In the genomic region with DNA sequence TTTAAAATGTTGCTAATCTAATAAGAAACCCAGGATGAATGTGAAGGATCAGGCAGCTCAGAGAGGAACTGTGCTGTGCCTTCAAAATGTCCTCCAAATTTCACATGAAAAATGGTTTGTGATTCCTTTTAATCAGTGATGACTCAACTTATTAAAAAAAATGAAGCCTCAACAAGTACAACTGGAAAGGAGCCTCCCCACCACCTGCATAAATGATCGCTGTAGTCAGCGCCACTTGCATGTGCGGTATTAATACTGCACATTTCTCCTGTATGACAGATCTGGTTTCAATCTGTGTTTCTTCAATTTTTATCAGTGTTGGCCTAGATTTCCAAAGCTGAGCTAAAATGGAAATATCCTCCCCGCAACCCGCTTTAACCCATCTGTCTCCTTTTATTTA, we compare ENCODE assay signal across 27 cellular contexts.
"Had no signal": no experiment of that assay in that cellular context is flagged by ENCODE, and none has a peak within 500 bp of the region (broad histone marks: within the 10 kb centered on the region; RNA-seq: fewer than 3 reads in every experiment).

No MANE protein-coding gene starts in this region.

- H3K36me3 Mint-ChIP-seq: activated CD8-positive, alpha-beta memory T cell treated with anti-CD3 and anti-CD28 coated beads, Interleukin-2, amount 10 ng/mL, durations not matched to agents 7 days and 5 days had no signal

- H3K4me3 ChIP-seq: gastrocnemius medialis, heart left ventricle, pancreas, psoas muscle, right atrium auricular region, thyroid gland had no signal

- H3K9me3 Mint-ChIP-seq: activated CD8-positive, alpha-beta T cell treated with anti-CD3 and anti-CD28 coated beads for 36 hours; natural killer cell treated with Interleukin-12 subunit alpha and Interleukin-12 subunit beta and Interleukin-15 and Interleukin-18, amount 100 ng/mL, for 72 hours had no signal

- H3K27ac ChIP-seq: gastrocnemius medialis, heart left ventricle, pancreas, psoas muscle, right atrium auricular region, thyroid gland had no signal

- H3K27me3 Mint-ChIP-seq: activated CD4-positive, alpha-beta T cell treated with anti-CD3 and anti-CD28 coated beads, Interleukin-2, amount 10 ng/mL, durations not matched to agents 7 days and 5 days; activated CD8-positive, alpha-beta memory T cell treated with anti-CD3 and anti-CD28 coated beads, Interleukin-2, amount 10 ng/mL, durations not matched to agents 7 days and 5 days; activated naive CD8-positive, alpha-beta T cell treated with anti-CD3 and anti-CD28 coated beads, Interleukin-2, amount 50 U/mL, for 24 hours; natural killer cell treated with Interleukin-12 subunit alpha and Interleukin-12 subunit beta and Interleukin-15 and Interleukin-18, amount 100 ng/mL, for 72 hours had no signal

- H3K4me3 Mint-ChIP-seq: activated CD4-positive, alpha-beta T cell treated with anti-CD3 and anti-CD28 coated beads, Interleukin-2, amount 10 ng/mL, durations not matched to agents 7 days and 5 days; activated CD8-positive, alpha-beta memory T cell treated with anti-CD3 and anti-CD28 coated beads, Interleukin-2, amount 10 ng/mL, durations not matched to agents 7 days and 5 days; activated CD8-positive, alpha-beta T cell treated with anti-CD3 and anti-CD28 coated beads for 36 hours; activated naive CD8-positive, alpha-beta T cell treated with anti-CD3 and anti-CD28 coated beads, Interleukin-2, amount 50 U/mL, for 24 hours; activated T-helper 1 cell treated with anti-CD3 and anti-CD28 coated beads, Interleukin-12 subunit alpha, Interleukin-12 subunit beta, Interleukin-2, Interleukin-4 antibody, amounts not matched to agents 30 ng/mL and 10 ng/mL and 1 ng/mL, durations not matched to agents 14 hours and 24 hours and 36 hours; natural killer cell treated with Interleukin-12 subunit alpha and Interleukin-12 subunit beta and Interleukin-15 and Interleukin-18, amount 100 ng/mL, for 72 hours; stimulated activated naive CD8-positive, alpha-beta T cell treated with anti-CD3 and anti-CD28 coated beads, Interleukin-15, Interleukin-2, amounts not matched to agents 100 ng/mL and 50 ng/mL, for 24 hours had no signal

- ATAC-seq: activated CD8-positive, alpha-beta memory T cell treated with anti-CD3 and anti-CD28 coated beads, Interleukin-2, amount 10 ng/mL, durations not matched to agents 7 days and 5 days; activated CD8-positive, alpha-beta T cell treated with anti-CD3 and anti-CD28 coated beads for 36 hours; activated naive CD8-positive, alpha-beta T cell treated with anti-CD3 and anti-CD28 coated beads, Interleukin-2, amount 50 U/mL, for 24 hours; esophagus mucosa; gastrocnemius medialis; heart left ventricle; natural killer cell treated with Interleukin-12 subunit alpha and Interleukin-12 subunit beta and Interleukin-15 and Interleukin-18, amount 100 ng/mL, for 72 hours; pancreas; psoas muscle had no signal

- H3K9me3 ChIP-seq: gastrocnemius medialis, heart left ventricle, pancreas, psoas muscle, right atrium auricular region, thyroid gland had no signal

- DNase-seq: activated CD4-positive, alpha-beta T cell treated with anti-CD3 and anti-CD28 coated beads, Interleukin-2, amount 10 ng/mL, durations not matched to agents 7 days and 5 days; activated CD8-positive, alpha-beta memory T cell treated with anti-CD3 and anti-CD28 coated beads, Interleukin-2, amount 10 ng/mL, durations not matched to agents 7 days and 5 days; activated CD8-positive, alpha-beta T cell treated with anti-CD3 and anti-CD28 coated beads for 36 hours; activated gamma-delta T cell; activated naive CD4-positive, alpha-beta T cell treated with anti-CD3 and anti-CD28 coated beads, Interleukin-2, amount 50 U/mL, for 16 hours; activated naive CD8-positive, alpha-beta T cell treated with anti-CD3 and anti-CD28 coated beads, Interleukin-2, amount 50 U/mL, for 24 hours; activated T-cell treated with anti-CD3 and anti-CD28 coated beads for 4 hours; aorta; central memory CD4-positive, alpha-beta T cell; effector memory CD4-positive, alpha-beta T cell; gastrocnemius medialis; heart left ventricle; islet precursor cell; left cardiac atrium; pancreas; psoas muscle; stimulated activated CD4-positive, alpha-beta T cell treated with anti-CD3 and anti-CD28 coated beads, Interleukin-12 subunit alpha, Interleukin-12 subunit beta, amount 100 ng/mL, for 4 hours; stimulated activated CD4-positive, alpha-beta T cell treated with anti-CD3 and anti-CD28 coated beads, Interleukin-4, amount 100 ng/mL, for 4 hours; substantia nigra; thyroid gland had no signal

- H3K36me3 ChIP-seq: gastrocnemius medialis, heart left ventricle, pancreas, right atrium auricular region, thyroid gland had no signal

- H3K4me1 Mint-ChIP-seq: activated naive CD8-positive, alpha-beta T cell treated with anti-CD3 and anti-CD28 coated beads, Interleukin-2, amount 50 U/mL, for 24 hours had no signal

- H3K4me1 ChIP-seq: gastrocnemius medialis, pancreas, psoas muscle, right atrium auricular region, thyroid gland had no signal

- H3K27me3 ChIP-seq: gastrocnemius medialis, heart left ventricle, pancreas, right atrium auricular region, thyroid gland had no signal

- FAIRE-seq: colon, endothelial cell of umbilical vein, pancreas had no signal
